Comparison of ENCODE assay signal across 8 cellular contexts in genomic region chr1:161164901-161165620, GRCh38. TPM values are rescaled to one million over a fixed set of nuclear protein-coding genes. Genes with fewer than 3 reads are reported as not detected.
DNase-seq lines count a peak whose midpoint lies in the region; ATAC-seq and TF ChIP-seq lines count a peak whose summit lies in the region.

No MANE protein-coding gene starts in this region.

- no peak overlapping the region for H3K18ac ChIP-seq in mesendoderm (ENCODE audit: low read length)

- TF ChIP-seq CTCF in cardiac muscle cell (IDR thresholded peaks at IDR 0.05; ENCODE audit: low read depth, low read length) (no peak), MCF 10A (IDR thresholded peaks at IDR 0.05; ENCODE audit: unreplicated experiment) (no peak), upper lobe of right lung (IDR thresholded peaks at IDR 0.05) (no peak)

- H4K8ac ChIP-seq in mesendoderm (ENCODE audit: low read depth, low read length) = no peak overlapping the region

- H3K27me3 ChIP-seq in cardiac muscle cell (no peaks in the 10 kb centered on the region), mesendoderm (ENCODE audit: insufficient read depth, low read length, poor library complexity) (no peaks in the 10 kb centered on the region), upper lobe of right lung (no peaks in the 10 kb centered on the region)

- H3K9me3 ChIP-seq in cardiac muscle cell (ENCODE audit: low read depth) (no peaks in the 10 kb centered on the region), upper lobe of right lung (no peaks in the 10 kb centered on the region)

- H3K36me3 Mint-ChIP-seq in MCF 10A (ENCODE audit: insufficient read depth, unreplicated experiment) = peaks cover 57% of the 10 kb centered on the region

- POLR2A ChIA-PET in MCF 10A (lab: Yijun Ruan, JAX) = interaction anchor here (0.6 to 5.5 kb wide), 24 partner anchors 8 to 226 kb away, joined by 3 to 101 read pairs (median 7); partner anchors contain the start of genes B4GALT3, DEDD, F11R and NDUFS2

- H3K79me2 ChIP-seq in mesendoderm (ENCODE audit: control insufficient read depth, insufficient read depth, low read length) = no peaks in the 10 kb centered on the region

- H2BK15ac ChIP-seq in mesendoderm (replicated peaks; ENCODE audit: low read depth) = no peak overlapping the region

- CTCF ChIA-PET in MCF 10A (lab: Yijun Ruan, JAX) = interaction anchor here (0.5 to 4.9 kb wide), 28 partner anchors 8 to 1374 kb away, joined by 3 to 56 read pairs (median 5); partner anchors contain the start of genes ADAMTS4, B4GALT3, NDUFS2 and TOMM40L

- no peak overlapping the region for H4K5ac ChIP-seq in mesendoderm (ENCODE audit: low read length)

- no peak overlapping the region for H2BK120ac ChIP-seq in mesendoderm (ENCODE audit: low read depth, low read length)

- no TSS peak for BruUV-seq in MCF 10A (replicated peaks; lab: Mats Ljungman, UMichigan)

- no CpG with 5 or more reads among the region's 14 CpGs for WGBS in mesendoderm (ENCODE audit: extremely low coverage, insufficient coverage, low lambda C conversion rate)

- ATAC-seq in upper lobe of right lung = no peak

- no peaks in the 10 kb centered on the region for H3K4me1 ChIP-seq in cardiac muscle cell (ENCODE audit: low read depth)
- no peaks in the 10 kb centered on the region for H3K4me1 ChIP-seq in mesendoderm (ENCODE audit: control insufficient read depth, low read depth, low read length)
- H3K4me1 ChIP-seq in upper lobe of right lung = peaks cover 24% of the 10 kb centered on the region

- no peaks in the 10 kb centered on the region for H3K27me3 Mint-ChIP-seq in MCF 10A (ENCODE audit: insufficient read depth, unreplicated experiment)

- no peak overlapping the region for H2BK5ac ChIP-seq in mesendoderm (ENCODE audit: low read length)

- peak overlapping the region; percentile 100 for H3K27ac Mint-ChIP-seq in MCF 10A (ENCODE audit: low read depth, unreplicated experiment)

- H3K79me1 ChIP-seq in mesendoderm (ENCODE audit: low read length) = peaks cover 5% of the 10 kb centered on the region

- H3K4me1 Mint-ChIP-seq in MCF 10A (ENCODE audit: insufficient read depth, unreplicated experiment) = peaks cover 51% of the 10 kb centered on the region

- no peak overlapping the region for H2AK5ac ChIP-seq in mesendoderm (ENCODE audit: low read length)

- H3K4ac ChIP-seq in mesendoderm (ENCODE audit: low read depth, low read length) = no peak overlapping the region

- H3K9me3 Mint-ChIP-seq in MCF 10A (ENCODE audit: unreplicated experiment) = no peaks in the 10 kb centered on the region

- no peak overlapping the region for H3K23ac ChIP-seq in mesendoderm (ENCODE audit: low read length)

- peak overlapping the region; percentile 98 for H3K4me3 Mint-ChIP-seq in MCF 10A (ENCODE audit: unreplicated experiment)

- DNase-seq in cardiac muscle cell (ENCODE audit: low read depth in 1 of 2, low spot score in 1 of 2) = no peak
- no peak for DNase-seq in cardiac septum (ENCODE audit: low spot score)
- no peak for DNase-seq in MCF 10A (ENCODE audit: unreplicated experiment)
- DNase-seq in mesendoderm = no peak
- peak; percentile 53 for DNase-seq in upper lobe of right lung
- no peak for DNase-seq in epidermal melanocyte (ENCODE audit: insufficient read length, low spot score)
- DNase-seq in NCI-H446 (lab: John Stamatoyannopoulos, UW) = no peak
- no peak for DNase-seq in DMS153 (lab: John Stamatoyannopoulos, UW)

- H3K36me3 ChIP-seq in cardiac muscle cell (peaks cover 5% of the 10 kb centered on the region), mesendoderm (ENCODE audit: control insufficient read depth, insufficient read depth, low read length) (no peaks in the 10 kb centered on the region), upper lobe of right lung (peaks cover 45% of the 10 kb centered on the region)

- peak overlapping the region; percentile 60 for H3K4me3 ChIP-seq in cardiac muscle cell
- no peak overlapping the region for H3K4me3 ChIP-seq in mesendoderm (ENCODE audit: low read length)
- peak overlapping the region; percentile 68 for H3K4me3 ChIP-seq in upper lobe of right lung

- H3K56ac ChIP-seq in mesendoderm (ENCODE audit: low read length) = peak overlapping the region; percentile 46

- H3K9ac ChIP-seq in mesendoderm (ENCODE audit: low read length) = peak overlapping the region; percentile 82

- peak overlapping the region; percentile 29 for H3K4me2 ChIP-seq in mesendoderm (ENCODE audit: low read length)

- peak overlapping the region; percentile 81 for H3K27ac ChIP-seq in cardiac muscle cell
- H3K27ac ChIP-seq in mesendoderm (ENCODE audit: low read depth, low read length) = no peak overlapping the region
- peak overlapping the region; percentile 97 for H3K27ac ChIP-seq in upper lobe of right lung

- intact Hi-C loops in cardiac septum (cut with DNase I) = no loop called here
- intact Hi-C loops in MCF 10A (cut with micrococcal nuclease) = no loop called here
- intact Hi-C loops in upper lobe of right lung (cut with DNase I) = no loop called here

RNA-seq across cellular contexts. Expression of gene PPOX, which starts 1.2 kb away (rescaled TPM):
- total RNA-seq in cardiac muscle cell (35.4 and 53.8 TPM in 2 replicates), cardiac septum (12.9 TPM), MCF 10A (2022) (30.3 and 32.4 TPM in 2 replicates), upper lobe of right lung (23.3 TPM)
- polyA plus RNA-seq in cardiac muscle cell = 67.0 and 67.1 TPM in 2 replicates
- polyA plus RNA-seq in mesendoderm (2013, experiment 1 of 2) = 8.0 TPM
- 7.6 TPM for polyA plus RNA-seq in mesendoderm (2013, experiment 2 of 2)

RNA-seq across cellular contexts. Expression of gene USP21, which starts 5.8 kb away (rescaled TPM):
- total RNA-seq in cardiac muscle cell (18.7 and 19.6 TPM in 2 replicates), cardiac septum (17.4 TPM), MCF 10A (2022) (33.8 and 36.6 TPM in 2 replicates), upper lobe of right lung (27.7 TPM)
- polyA plus RNA-seq in cardiac muscle cell = 48.8 and 59.9 TPM in 2 replicates
- polyA plus RNA-seq in mesendoderm (2013, experiment 1 of 2) = 16.1 TPM
- polyA plus RNA-seq in mesendoderm (2013, experiment 2 of 2) = 15.7 TPM

RNA-seq across cellular contexts. Expression of gene UFC1, which starts 11.3 kb away (rescaled TPM):
- 51.2 and 61.2 TPM in 2 replicates for total RNA-seq in cardiac muscle cell
- 122 and 124 TPM in 2 replicates for polyA plus RNA-seq in cardiac muscle cell
- 73.6 TPM for total RNA-seq in cardiac septum
- total RNA-seq in MCF 10A (2022) = 123 and 125 TPM in 2 replicates
- polyA plus RNA-seq in mesendoderm (2013, experiment 1 of 2) = 86.6 TPM
- polyA plus RNA-seq in mesendoderm (2013, experiment 2 of 2) = 89.9 TPM
- total RNA-seq in upper lobe of right lung = 84.4 TPM

RNA-seq across cellular contexts. Expression of gene B4GALT3, which starts 12.2 kb away (rescaled TPM):
- 31.3 and 36.9 TPM in 2 replicates for total RNA-seq in cardiac muscle cell
- polyA plus RNA-seq in cardiac muscle cell = 44.7 and 54.7 TPM in 2 replicates
- total RNA-seq in cardiac septum = 22.2 TPM
- 50.0 and 51.7 TPM in 2 replicates for total RNA-seq in MCF 10A (2022)
- polyA plus RNA-seq in mesendoderm (2013, experiment 1 of 2) = 39.5 TPM
- polyA plus RNA-seq in mesendoderm (2013, experiment 2 of 2) = 37.7 TPM
- total RNA-seq in upper lobe of right lung = 35.7 TPM

RNA-seq across cellular contexts. Expression of gene DEDD, which starts 32.6 kb away (rescaled TPM):
- total RNA-seq in cardiac muscle cell (28.1 and 36.5 TPM in 2 replicates), cardiac septum (28.3 TPM), MCF 10A (2022) (63.1 and 73.6 TPM in 2 replicates), upper lobe of right lung (37.5 TPM)
- polyA plus RNA-seq in cardiac muscle cell = 30.8 and 35.5 TPM in 2 replicates
- 30.9 TPM for polyA plus RNA-seq in mesendoderm (2013, experiment 1 of 2)
- 31.2 TPM for polyA plus RNA-seq in mesendoderm (2013, experiment 2 of 2)
